9 cellular contexts compared by ENCODE assay signal in genomic region chr6:138410048-138410735, GRCh38. TPM values are rescaled to one million over a fixed set of nuclear protein-coding genes. Genes with fewer than 3 reads are reported as not detected.
DNase-seq lines count a peak whose midpoint lies in the region; ATAC-seq and TF ChIP-seq lines count a peak whose summit lies in the region.
"Had no signal": no experiment of that assay in that cellular context is flagged by ENCODE, and none has a peak within 500 bp of the region (broad histone marks: within the 10 kb centered on the region; RNA-seq: fewer than 3 reads in every experiment).

No MANE protein-coding gene starts in this region.

- peaks cover 3% of the 10 kb centered on the region for H3K79me2 ChIP-seq in PC-3 (ENCODE audit: low read length)

- no peaks in the 10 kb centered on the region for H4K20me1 ChIP-seq in PC-3 (ENCODE audit: low read length)

- H3K9ac ChIP-seq in PC-3 (ENCODE audit: low read length), result no peak overlapping the region

- ATAC-seq in PC-3 (no peak), omental fat pad (ENCODE audit: low FRiP score) (peak; percentile 21), GM18873 (IDR thresholded peaks at IDR 0.05; ENCODE audit: low FRiP score, unreplicated experiment) (no peak), HG02610 (IDR thresholded peaks at IDR 0.05; ENCODE audit: unreplicated experiment) (no peak)

- DNase-seq in EL (peak; percentile 50), PC-3 (no peak), epithelial cell of esophagus (ENCODE audit: low read depth) (peak; percentile 86), omental fat pad (ENCODE audit: low spot score) (peak; percentile 76), NCI-H345 treated with DMSO at 0.1 percent for 48 hours (lab: John Stamatoyannopoulos, UW; ENCODE audit: unreplicated experiment) (no peak), KBM-7 (no peak)

- H3K4me1 ChIP-seq in PC-3 (ENCODE audit: insufficient read depth, low read length), result peaks cover 36% of the 10 kb centered on the region

- no peaks in the 10 kb centered on the region for H3K27me3 ChIP-seq in PC-3 (ENCODE audit: low read length)
- H3K27me3 ChIP-seq: Peyer's patch had no signal

- in situ Hi-C loops in KBM-7 (cut with MboI; ENCODE audit: low pct_unique_long_range_greater_than_20kb, low sequenced_read_pairs), result no loop called here

- intact Hi-C loops in PC-3 (cut with micrococcal nuclease), result loop anchor here (5.0 kb wide), 2 partner anchors 123 to 293 kb away; no protein-coding TSS in a partner anchor

- H3K9me3 ChIP-seq in PC-3 (ENCODE audit: low read length), result no peaks in the 10 kb centered on the region
- H3K9me3 ChIP-seq: Peyer's patch had no signal

- peak overlapping the region; percentile 91 for H3K27ac ChIP-seq in PC-3 (ENCODE audit: low read length)
- H3K27ac ChIP-seq: Peyer's patch had no signal

- peak overlapping the region; percentile 29; the same call in 1 of the 2 replicates for H3K4me2 ChIP-seq in PC-3 (ENCODE audit: low read length)

- H3K9me2 ChIP-seq in PC-3 (replicated peaks; ENCODE audit: low read length), result no peaks in the 10 kb centered on the region

- peaks cover 35% of the 10 kb centered on the region for H3K36me3 ChIP-seq in PC-3 (ENCODE audit: low read depth, low read length)

- CTCF ChIA-PET in PC-3 (lab: Charles Lee), result interaction anchor here (1.6 kb wide), 1 partner anchor 294 kb away, joined by 3 read pairs; no protein-coding TSS in a partner anchor

- POLR2A ChIA-PET in PC-3 (lab: Charles Lee; ENCODE audit: unreplicated experiment), result no interaction called here

- H2AFZ ChIP-seq in PC-3 (ENCODE audit: low read length), result no peak overlapping the region

- BruUV-seq in PC-3 (replicated peaks; lab: Mats Ljungman, UMichigan), result no TSS peak

- H3K4me3 ChIP-seq in PC-3 (ENCODE audit: low read length) (no peak overlapping the region), epithelial cell of esophagus (ENCODE audit: low read length) (no peak overlapping the region)
- H3K4me3 ChIP-seq: Peyer's patch had no signal

- H3F3A ChIP-seq in PC-3 (ENCODE audit: low read length, unreplicated experiment), result no peaks in the 10 kb centered on the region

- TF ChIP-seq CTCF in PC-3 (conservative IDR thresholded peaks at IDR 0.05; ENCODE audit: low read depth, low read length) (no peak), epithelial cell of esophagus (IDR thresholded peaks at IDR 0.05; ENCODE audit: insufficient read depth, low read depth, low read length, missing control alignments) (no peak), omental fat pad (IDR thresholded peaks at IDR 0.05) (no peak)

RNA-seq across cellular contexts. Expression of gene HEBP2, which starts 6.2 kb away (rescaled TPM):
- total RNA-seq in PC-3 (2014; rRNA removed), result 58.9 and 74.6 TPM in 2 replicates
- 100 to 1,000 TPM; 118 to 282 (median 205) TPM for total RNA-seq in omental fat pad

RNA-seq across cellular contexts. Expression of gene SMIM28, which starts 32.5 kb away (rescaled TPM):
- total RNA-seq in PC-3 (2014; rRNA removed) (not detected in 2 replicates), omental fat pad (not detected)
- total RNA-seq: Peyer's patch had no signal

Comparison
In these comparisons a context has a peak if more than half of its experiments do, and no peak if none do; other contexts are left out.
1. DNase-seq: peak in EL (single experiment), epithelial cell of esophagus (single experiment) and omental fat pad (single experiment); none in PC-3 (single experiment), NCI-H345 treated with DMSO at 0.1 percent for 48 hours (single experiment) and KBM-7 (single experiment).